ENCODE assay signal across 24 cellular contexts in genomic region chr15:72269739-72270138, GRCh38. TPM values are rescaled to one million over a fixed set of nuclear protein-coding genes. Genes with fewer than 3 reads are reported as not detected.
"Had no signal": no experiment of that assay in that cellular context is flagged by ENCODE, and none has a peak within 500 bp of the region (broad histone marks: within the 10 kb centered on the region; RNA-seq: fewer than 3 reads in every experiment).

No MANE protein-coding gene starts in this region.

- H3K4me3 ChIP-seq: esophagus muscularis mucosa, gastrocnemius medialis, heart right ventricle, ovary, right atrium auricular region, sigmoid colon, skin epidermis, testis, tibial nerve had no signal

- ATAC-seq: effector memory CD8-positive, alpha-beta T cell; gastrocnemius medialis; heart right ventricle; left lobe of liver; natural killer cell treated with Interleukin-12 subunit alpha and Interleukin-12 subunit beta and Interleukin-15 and Interleukin-18, amount 100 ng/mL, for 72 hours; stimulated activated naive B cell treated with anti-CD40 and anti-IgM and Interleukin-4, amounts not matched to agents 10 μg/mL and 1 μg/mL and 100 μg/mL, for 72 hours; stimulated activated naive CD8-positive, alpha-beta T cell treated with anti-CD3 and anti-CD28 coated beads, Interleukin-15, amount 100 ng/mL, for 72 hours had no signal

- H3K36me3 ChIP-seq: ovary had no signal

- H3K27me3 ChIP-seq: esophagus muscularis mucosa, gastrocnemius medialis, heart right ventricle, neutrophil, ovary, right atrium auricular region, sigmoid colon, testis, tibial nerve had no signal

- DNase-seq: effector memory CD8-positive, alpha-beta T cell; gastrocnemius medialis; heart right ventricle; hypothalamus; mammary epithelial cell; ovary; sigmoid colon; stimulated activated CD4-positive, alpha-beta T cell treated with anti-CD3 and anti-CD28 coated beads, Interleukin-2, amount 100 ng/mL, for 24 hours; stimulated activated CD4-positive, alpha-beta T cell treated with anti-CD3 and anti-CD28 coated beads, Interleukin-4, amount 100 ng/mL, for 4 hours; stimulated activated naive B cell treated with anti-CD40 and anti-IgM and Interleukin-4, amounts not matched to agents 10 μg/mL and 1 μg/mL and 100 μg/mL, for 72 hours; stimulated activated naive CD8-positive, alpha-beta T cell treated with anti-CD3 and anti-CD28 coated beads, Interleukin-15, amount 100 ng/mL, for 72 hours; testis had no signal

- H3K9me3 ChIP-seq: esophagus muscularis mucosa, gastrocnemius medialis, heart right ventricle, neutrophil, ovary, right atrium auricular region, sigmoid colon, testis, tibial nerve had no signal

- H3K27me3 Mint-ChIP-seq: dendritic cell treated with granulocyte-macrophage colony-stimulating factor and Interleukin-4, amounts not matched to agents 40 ng/mL and 50 ng/mL, for 4 days; effector memory CD8-positive, alpha-beta T cell; natural killer cell treated with Interleukin-12 subunit alpha and Interleukin-12 subunit beta and Interleukin-15 and Interleukin-18, amount 100 ng/mL, for 72 hours; stimulated activated naive B cell treated with anti-CD40 and anti-IgM and Interleukin-4, amounts not matched to agents 10 μg/mL and 1 μg/mL and 100 μg/mL, for 72 hours; stimulated activated naive CD8-positive, alpha-beta T cell treated with anti-CD3 and anti-CD28 coated beads, Interleukin-15, amount 100 ng/mL, for 72 hours had no signal

- H3K27ac Mint-ChIP-seq: stimulated activated naive B cell treated with anti-CD40 and anti-IgM and Interleukin-4, amounts not matched to agents 10 μg/mL and 1 μg/mL and 100 μg/mL, for 72 hours had no signal

- H3K27ac ChIP-seq: epithelial cell of prostate, esophagus muscularis mucosa, gastrocnemius medialis, heart right ventricle, neutrophil, ovary, right atrium auricular region, sigmoid colon, skin epidermis, testis, tibial nerve had no signal

- H3K4me3 Mint-ChIP-seq: dendritic cell treated with granulocyte-macrophage colony-stimulating factor and Interleukin-4, amounts not matched to agents 40 ng/mL and 50 ng/mL, for 4 days had no signal

- H3K9me3 Mint-ChIP-seq: dendritic cell treated with granulocyte-macrophage colony-stimulating factor and Interleukin-4, amounts not matched to agents 40 ng/mL and 50 ng/mL, for 4 days; effector memory CD8-positive, alpha-beta T cell; natural killer cell treated with Interleukin-12 subunit alpha and Interleukin-12 subunit beta and Interleukin-15 and Interleukin-18, amount 100 ng/mL, for 72 hours; stimulated activated naive B cell treated with anti-CD40 and anti-IgM and Interleukin-4, amounts not matched to agents 10 μg/mL and 1 μg/mL and 100 μg/mL, for 72 hours; stimulated activated naive CD8-positive, alpha-beta T cell treated with anti-CD3 and anti-CD28 coated beads, Interleukin-15, amount 100 ng/mL, for 72 hours had no signal

- FAIRE-seq: colon, islet of Langerhans had no signal

RNA-seq across cellular contexts. Expression of gene CELF6, which starts 50.2 kb away (rescaled TPM):
- total RNA-seq: fibroblast of villous mesenchyme had no signal
